Comparison of ENCODE assay signal across 1 cellular context in the genomic region with DNA sequence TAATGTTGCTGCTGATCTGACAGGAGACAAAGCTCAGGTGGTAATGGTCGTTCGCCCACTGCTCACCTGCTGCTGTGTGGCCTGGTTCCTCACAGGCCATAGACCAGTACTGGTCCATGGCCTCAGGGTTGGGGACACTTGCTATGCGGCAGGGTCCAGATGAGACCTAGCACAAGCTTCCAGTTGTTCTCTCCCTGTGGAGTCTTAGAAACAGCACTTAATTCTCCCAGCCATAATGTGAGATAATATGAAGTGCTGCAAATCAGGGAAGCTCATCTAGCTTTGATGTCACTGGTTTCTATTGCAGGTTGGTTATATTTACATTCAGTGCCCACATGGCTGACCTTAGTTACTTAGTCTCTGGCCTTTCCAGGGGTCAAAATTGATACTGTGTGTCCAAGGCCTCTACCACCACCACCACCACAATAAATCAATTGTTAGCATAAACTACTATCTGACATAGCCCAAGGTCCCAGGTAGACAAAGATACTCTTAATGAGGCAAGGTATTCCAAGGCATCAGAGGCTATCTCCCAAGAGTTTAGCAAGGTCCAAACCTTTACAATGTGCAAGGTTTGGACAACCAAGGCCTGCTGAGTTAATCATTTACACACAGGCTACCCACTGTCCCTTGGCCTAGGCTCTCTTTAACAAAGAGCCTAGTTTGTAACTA.
TF ChIP-seq lines count a peak whose summit lies in the region.

No MANE protein-coding gene starts in this region.

TF ChIP-seq in HepG2, 621 proteins besides CTCF, POLR2A, EP300 and RAD21 (continued from another document and continues in another):
- TF ChIP-seq, protein P1, sequence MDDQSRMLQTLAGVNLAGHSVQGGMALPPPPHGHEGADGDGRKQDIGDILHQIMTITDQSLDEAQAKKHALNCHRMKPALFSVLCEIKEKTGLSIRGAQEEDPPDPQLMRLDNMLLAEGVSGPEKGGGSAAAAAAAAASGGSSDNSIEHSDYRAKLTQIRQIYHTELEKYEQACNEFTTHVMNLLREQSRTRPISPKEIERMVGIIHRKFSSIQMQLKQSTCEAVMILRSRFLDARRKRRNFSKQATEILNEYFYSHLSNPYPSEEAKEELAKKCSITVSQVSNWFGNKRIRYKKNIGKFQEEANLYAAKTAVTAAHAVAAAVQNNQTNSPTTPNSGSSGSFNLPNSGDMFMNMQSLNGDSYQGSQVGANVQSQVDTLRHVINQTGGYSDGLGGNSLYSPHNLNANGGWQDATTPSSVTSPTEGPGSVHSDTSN (CRISPR knock-in tag; IDR thresholded peaks at IDR 0.05; ENCODE audit: borderline replicate concordance) = no peak
- no peak for TF ChIP-seq ARNT (IDR thresholded peaks at IDR 0.05)
- TF ChIP-seq ZBTB38 (CRISPR knock-in tag; IDR thresholded peaks at IDR 0.05) = no peak
- TF ChIP-seq SSRP1 (CRISPR knock-in tag; IDR thresholded peaks at IDR 0.05) = no peak
- TF ChIP-seq RFXAP (CRISPR knock-in tag; IDR thresholded peaks at IDR 0.05; ENCODE audit: borderline replicate concordance) = 0 out of 2 replicates have a peak, but pooled peaks have one; percentile 34
- TF ChIP-seq CC2D1A (CRISPR knock-in tag; IDR thresholded peaks at IDR 0.05) = no peak
- TF ChIP-seq ZNF850 (CRISPR knock-in tag; conservative IDR thresholded peaks at IDR 0.05) = no peak
- TF ChIP-seq, protein P2, sequence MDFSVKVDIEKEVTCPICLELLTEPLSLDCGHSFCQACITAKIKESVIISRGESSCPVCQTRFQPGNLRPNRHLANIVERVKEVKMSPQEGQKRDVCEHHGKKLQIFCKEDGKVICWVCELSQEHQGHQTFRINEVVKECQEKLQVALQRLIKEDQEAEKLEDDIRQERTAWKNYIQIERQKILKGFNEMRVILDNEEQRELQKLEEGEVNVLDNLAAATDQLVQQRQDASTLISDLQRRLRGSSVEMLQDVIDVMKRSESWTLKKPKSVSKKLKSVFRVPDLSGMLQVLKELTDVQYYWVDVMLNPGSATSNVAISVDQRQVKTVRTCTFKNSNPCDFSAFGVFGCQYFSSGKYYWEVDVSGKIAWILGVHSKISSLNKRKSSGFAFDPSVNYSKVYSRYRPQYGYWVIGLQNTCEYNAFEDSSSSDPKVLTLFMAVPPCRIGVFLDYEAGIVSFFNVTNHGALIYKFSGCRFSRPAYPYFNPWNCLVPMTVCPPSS (IDR thresholded peaks at IDR 0.05) = no peak
- TF ChIP-seq, protein P3, sequence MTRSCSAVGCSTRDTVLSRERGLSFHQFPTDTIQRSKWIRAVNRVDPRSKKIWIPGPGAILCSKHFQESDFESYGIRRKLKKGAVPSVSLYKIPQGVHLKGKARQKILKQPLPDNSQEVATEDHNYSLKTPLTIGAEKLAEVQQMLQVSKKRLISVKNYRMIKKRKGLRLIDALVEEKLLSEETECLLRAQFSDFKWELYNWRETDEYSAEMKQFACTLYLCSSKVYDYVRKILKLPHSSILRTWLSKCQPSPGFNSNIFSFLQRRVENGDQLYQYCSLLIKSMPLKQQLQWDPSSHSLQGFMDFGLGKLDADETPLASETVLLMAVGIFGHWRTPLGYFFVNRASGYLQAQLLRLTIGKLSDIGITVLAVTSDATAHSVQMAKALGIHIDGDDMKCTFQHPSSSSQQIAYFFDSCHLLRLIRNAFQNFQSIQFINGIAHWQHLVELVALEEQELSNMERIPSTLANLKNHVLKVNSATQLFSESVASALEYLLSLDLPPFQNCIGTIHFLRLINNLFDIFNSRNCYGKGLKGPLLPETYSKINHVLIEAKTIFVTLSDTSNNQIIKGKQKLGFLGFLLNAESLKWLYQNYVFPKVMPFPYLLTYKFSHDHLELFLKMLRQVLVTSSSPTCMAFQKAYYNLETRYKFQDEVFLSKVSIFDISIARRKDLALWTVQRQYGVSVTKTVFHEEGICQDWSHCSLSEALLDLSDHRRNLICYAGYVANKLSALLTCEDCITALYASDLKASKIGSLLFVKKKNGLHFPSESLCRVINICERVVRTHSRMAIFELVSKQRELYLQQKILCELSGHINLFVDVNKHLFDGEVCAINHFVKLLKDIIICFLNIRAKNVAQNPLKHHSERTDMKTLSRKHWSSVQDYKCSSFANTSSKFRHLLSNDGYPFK (CRISPR knock-in tag; IDR thresholded peaks at IDR 0.05; ENCODE audit: borderline replicate concordance) = no peak
- TF ChIP-seq ZNF790 (CRISPR knock-in tag; IDR thresholded peaks at IDR 0.05; ENCODE audit: borderline replicate concordance) = no peak
- TF ChIP-seq GATAD1 (CRISPR knock-in tag; IDR thresholded peaks at IDR 0.05) = peak; percentile 37; the same call in 1 of the 2 replicates
- TF ChIP-seq, protein P4, sequence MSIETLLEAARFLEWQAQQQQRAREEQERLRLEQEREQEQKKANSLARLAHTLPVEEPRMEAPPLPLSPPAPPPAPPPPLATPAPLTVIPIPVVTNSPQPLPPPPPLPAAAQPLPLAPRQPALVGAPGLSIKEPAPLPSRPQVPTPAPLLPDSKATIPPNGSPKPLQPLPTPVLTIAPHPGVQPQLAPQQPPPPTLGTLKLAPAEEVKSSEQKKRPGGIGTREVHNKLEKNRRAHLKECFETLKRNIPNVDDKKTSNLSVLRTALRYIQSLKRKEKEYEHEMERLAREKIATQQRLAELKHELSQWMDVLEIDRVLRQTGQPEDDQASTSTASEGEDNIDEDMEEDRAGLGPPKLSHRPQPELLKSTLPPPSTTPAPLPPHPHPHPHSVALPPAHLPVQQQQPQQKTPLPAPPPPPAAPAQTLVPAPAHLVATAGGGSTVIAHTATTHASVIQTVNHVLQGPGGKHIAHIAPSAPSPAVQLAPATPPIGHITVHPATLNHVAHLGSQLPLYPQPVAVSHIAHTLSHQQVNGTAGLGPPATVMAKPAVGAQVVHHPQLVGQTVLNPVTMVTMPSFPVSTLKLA (IDR thresholded peaks at IDR 0.05) = peak; percentile 53; the same call in 1 of the 2 replicates
- TF ChIP-seq, protein P5, sequence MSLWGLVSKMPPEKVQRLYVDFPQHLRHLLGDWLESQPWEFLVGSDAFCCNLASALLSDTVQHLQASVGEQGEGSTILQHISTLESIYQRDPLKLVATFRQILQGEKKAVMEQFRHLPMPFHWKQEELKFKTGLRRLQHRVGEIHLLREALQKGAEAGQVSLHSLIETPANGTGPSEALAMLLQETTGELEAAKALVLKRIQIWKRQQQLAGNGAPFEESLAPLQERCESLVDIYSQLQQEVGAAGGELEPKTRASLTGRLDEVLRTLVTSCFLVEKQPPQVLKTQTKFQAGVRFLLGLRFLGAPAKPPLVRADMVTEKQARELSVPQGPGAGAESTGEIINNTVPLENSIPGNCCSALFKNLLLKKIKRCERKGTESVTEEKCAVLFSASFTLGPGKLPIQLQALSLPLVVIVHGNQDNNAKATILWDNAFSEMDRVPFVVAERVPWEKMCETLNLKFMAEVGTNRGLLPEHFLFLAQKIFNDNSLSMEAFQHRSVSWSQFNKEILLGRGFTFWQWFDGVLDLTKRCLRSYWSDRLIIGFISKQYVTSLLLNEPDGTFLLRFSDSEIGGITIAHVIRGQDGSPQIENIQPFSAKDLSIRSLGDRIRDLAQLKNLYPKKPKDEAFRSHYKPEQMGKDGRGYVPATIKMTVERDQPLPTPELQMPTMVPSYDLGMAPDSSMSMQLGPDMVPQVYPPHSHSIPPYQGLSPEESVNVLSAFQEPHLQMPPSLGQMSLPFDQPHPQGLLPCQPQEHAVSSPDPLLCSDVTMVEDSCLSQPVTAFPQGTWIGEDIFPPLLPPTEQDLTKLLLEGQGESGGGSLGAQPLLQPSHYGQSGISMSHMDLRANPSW (CRISPR knock-in tag; IDR thresholded peaks at IDR 0.05; ENCODE audit: borderline replicate concordance) = no peak; the same call in 1 of the 2 replicates
- TF ChIP-seq ZNF20 (CRISPR knock-in tag; IDR thresholded peaks at IDR 0.05) = no peak
- TF ChIP-seq MEIS2 (CRISPR knock-in tag; IDR thresholded peaks at IDR 0.05) = 0 out of 2 replicates have a peak, but pooled peaks have one; percentile 45
- TF ChIP-seq HCFC1 (IDR thresholded peaks at IDR 0.05; ENCODE audit: low read depth, low read length) = no peak
- TF ChIP-seq TMF1 (CRISPR knock-in tag; IDR thresholded peaks at IDR 0.05; ENCODE audit: low read depth) = no peak
- no peak for TF ChIP-seq ZNF260 (CRISPR knock-in tag; IDR thresholded peaks at IDR 0.05; ENCODE audit: borderline replicate concordance, low read depth)
- TF ChIP-seq STAG1 (CRISPR knock-in tag; IDR thresholded peaks at IDR 0.05) = no peak
- TF ChIP-seq KAT7 (CRISPR knock-in tag; IDR thresholded peaks at IDR 0.05; ENCODE audit: borderline replicate concordance) = 0 out of 2 replicates have a peak, but pooled peaks have one; percentile 56
- no peak for TF ChIP-seq ZNF329 (CRISPR knock-in tag; IDR thresholded peaks at IDR 0.05; ENCODE audit: low read depth)
- no peak for TF ChIP-seq ZNF253 (CRISPR knock-in tag; IDR thresholded peaks at IDR 0.05; ENCODE audit: borderline replicate concordance)
- TF ChIP-seq GABPA (IDR thresholded peaks at IDR 0.05; ENCODE audit: low read depth, low read length) = no peak
- TF ChIP-seq GABPA (CRISPR knock-in tag; IDR thresholded peaks at IDR 0.05; ENCODE audit: low read depth) = no peak
- TF ChIP-seq, protein P6, sequence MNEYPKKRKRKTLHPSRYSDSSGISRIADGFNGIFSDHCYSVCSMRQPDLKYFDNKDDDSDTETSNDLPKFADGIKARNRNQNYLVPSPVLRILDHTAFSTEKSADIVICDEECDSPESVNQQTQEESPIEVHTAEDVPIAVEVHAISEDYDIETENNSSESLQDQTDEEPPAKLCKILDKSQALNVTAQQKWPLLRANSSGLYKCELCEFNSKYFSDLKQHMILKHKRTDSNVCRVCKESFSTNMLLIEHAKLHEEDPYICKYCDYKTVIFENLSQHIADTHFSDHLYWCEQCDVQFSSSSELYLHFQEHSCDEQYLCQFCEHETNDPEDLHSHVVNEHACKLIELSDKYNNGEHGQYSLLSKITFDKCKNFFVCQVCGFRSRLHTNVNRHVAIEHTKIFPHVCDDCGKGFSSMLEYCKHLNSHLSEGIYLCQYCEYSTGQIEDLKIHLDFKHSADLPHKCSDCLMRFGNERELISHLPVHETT (CRISPR knock-in tag; conservative IDR thresholded peaks at IDR 0.05) = no peak
- TF ChIP-seq MYC (CRISPR knock-in tag; IDR thresholded peaks at IDR 0.05; ENCODE audit: borderline replicate concordance) = peak; percentile 42; the same call in 1 of the 2 replicates
- TF ChIP-seq, protein P7, sequence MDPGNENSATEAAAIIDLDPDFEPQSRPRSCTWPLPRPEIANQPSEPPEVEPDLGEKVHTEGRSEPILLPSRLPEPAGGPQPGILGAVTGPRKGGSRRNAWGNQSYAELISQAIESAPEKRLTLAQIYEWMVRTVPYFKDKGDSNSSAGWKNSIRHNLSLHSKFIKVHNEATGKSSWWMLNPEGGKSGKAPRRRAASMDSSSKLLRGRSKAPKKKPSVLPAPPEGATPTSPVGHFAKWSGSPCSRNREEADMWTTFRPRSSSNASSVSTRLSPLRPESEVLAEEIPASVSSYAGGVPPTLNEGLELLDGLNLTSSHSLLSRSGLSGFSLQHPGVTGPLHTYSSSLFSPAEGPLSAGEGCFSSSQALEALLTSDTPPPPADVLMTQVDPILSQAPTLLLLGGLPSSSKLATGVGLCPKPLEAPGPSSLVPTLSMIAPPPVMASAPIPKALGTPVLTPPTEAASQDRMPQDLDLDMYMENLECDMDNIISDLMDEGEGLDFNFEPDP (CRISPR knock-in tag; conservative IDR thresholded peaks at IDR 0.05) = no peak
- peak; percentile 45; the same call in 1 of the 2 replicates for TF ChIP-seq ZSCAN30 (CRISPR knock-in tag; IDR thresholded peaks at IDR 0.05)
- TF ChIP-seq, protein P8, sequence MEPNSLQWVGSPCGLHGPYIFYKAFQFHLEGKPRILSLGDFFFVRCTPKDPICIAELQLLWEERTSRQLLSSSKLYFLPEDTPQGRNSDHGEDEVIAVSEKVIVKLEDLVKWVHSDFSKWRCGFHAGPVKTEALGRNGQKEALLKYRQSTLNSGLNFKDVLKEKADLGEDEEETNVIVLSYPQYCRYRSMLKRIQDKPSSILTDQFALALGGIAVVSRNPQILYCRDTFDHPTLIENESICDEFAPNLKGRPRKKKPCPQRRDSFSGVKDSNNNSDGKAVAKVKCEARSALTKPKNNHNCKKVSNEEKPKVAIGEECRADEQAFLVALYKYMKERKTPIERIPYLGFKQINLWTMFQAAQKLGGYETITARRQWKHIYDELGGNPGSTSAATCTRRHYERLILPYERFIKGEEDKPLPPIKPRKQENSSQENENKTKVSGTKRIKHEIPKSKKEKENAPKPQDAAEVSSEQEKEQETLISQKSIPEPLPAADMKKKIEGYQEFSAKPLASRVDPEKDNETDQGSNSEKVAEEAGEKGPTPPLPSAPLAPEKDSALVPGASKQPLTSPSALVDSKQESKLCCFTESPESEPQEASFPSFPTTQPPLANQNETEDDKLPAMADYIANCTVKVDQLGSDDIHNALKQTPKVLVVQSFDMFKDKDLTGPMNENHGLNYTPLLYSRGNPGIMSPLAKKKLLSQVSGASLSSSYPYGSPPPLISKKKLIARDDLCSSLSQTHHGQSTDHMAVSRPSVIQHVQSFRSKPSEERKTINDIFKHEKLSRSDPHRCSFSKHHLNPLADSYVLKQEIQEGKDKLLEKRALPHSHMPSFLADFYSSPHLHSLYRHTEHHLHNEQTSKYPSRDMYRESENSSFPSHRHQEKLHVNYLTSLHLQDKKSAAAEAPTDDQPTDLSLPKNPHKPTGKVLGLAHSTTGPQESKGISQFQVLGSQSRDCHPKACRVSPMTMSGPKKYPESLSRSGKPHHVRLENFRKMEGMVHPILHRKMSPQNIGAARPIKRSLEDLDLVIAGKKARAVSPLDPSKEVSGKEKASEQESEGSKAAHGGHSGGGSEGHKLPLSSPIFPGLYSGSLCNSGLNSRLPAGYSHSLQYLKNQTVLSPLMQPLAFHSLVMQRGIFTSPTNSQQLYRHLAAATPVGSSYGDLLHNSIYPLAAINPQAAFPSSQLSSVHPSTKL (CRISPR knock-in tag; IDR thresholded peaks at IDR 0.05) = peak; percentile 97
- no peak for TF ChIP-seq XRCC5 (optimal IDR thresholded peaks at IDR 0.05; ENCODE audit: low read length)
- TF ChIP-seq DMAP1 (CRISPR knock-in tag; IDR thresholded peaks at IDR 0.05) = peak; percentile 59; the same call in 1 of the 2 replicates
- no peak for TF ChIP-seq GABPB1 (CRISPR knock-in tag; IDR thresholded peaks at IDR 0.05)
- no peak; the same call in 1 of the 2 replicates for TF ChIP-seq ZNF136 (CRISPR knock-in tag; IDR thresholded peaks at IDR 0.05; ENCODE audit: low read depth)
- no peak for TF ChIP-seq ZFP37 (CRISPR knock-in tag; IDR thresholded peaks at IDR 0.05; ENCODE audit: borderline replicate concordance)
- TF ChIP-seq ZNF33B (CRISPR knock-in tag; IDR thresholded peaks at IDR 0.05) = no peak
- TF ChIP-seq ZNF678 (CRISPR knock-in tag; IDR thresholded peaks at IDR 0.05) = no peak
